22 cellular contexts compared by ENCODE assay signal in genomic region chr5:74521401-74521800, GRCh38.
"Had no signal": no experiment of that assay in that cellular context is flagged by ENCODE, and none has a peak within 500 bp of the region (broad histone marks: within the 10 kb centered on the region; RNA-seq: fewer than 3 reads in every experiment).

No MANE protein-coding gene starts in this region.

- H3K4me1 ChIP-seq: Peyer's patch had no signal

- H3K36me3 Mint-ChIP-seq: activated naive CD4-positive, alpha-beta T cell treated with anti-CD3 and anti-CD28 coated beads, Interleukin-2, amount 50 U/mL, for 24 hours had no signal

- H3K27ac ChIP-seq: KMS-11, Peyer's patch, RWPE1, SJSA1 had no signal

- H3K36me3 ChIP-seq: Peyer's patch, SJSA1 had no signal

- H3K4me3 Mint-ChIP-seq: activated CD8-positive, alpha-beta T cell treated with anti-CD3 and anti-CD28 coated beads, Interleukin-2, amount 10 ng/mL, durations not matched to agents 7 days and 5 days; activated naive CD4-positive, alpha-beta T cell treated with anti-CD3 and anti-CD28 coated beads, Interleukin-2, amount 50 U/mL, for 24 hours; brain; central memory CD8-positive, alpha-beta T cell; T-helper 17 cell had no signal

- H3K27me3 Mint-ChIP-seq: central memory CD8-positive, alpha-beta T cell had no signal

- H3K27ac Mint-ChIP-seq: activated CD8-positive, alpha-beta T cell treated with anti-CD3 and anti-CD28 coated beads, Interleukin-2, amount 10 ng/mL, durations not matched to agents 7 days and 5 days; activated naive CD4-positive, alpha-beta T cell treated with anti-CD3 and anti-CD28 coated beads, Interleukin-2, amount 50 U/mL, for 24 hours; T-helper 17 cell had no signal

- H3K4me1 Mint-ChIP-seq: activated naive CD4-positive, alpha-beta T cell treated with anti-CD3 and anti-CD28 coated beads, Interleukin-2, amount 50 U/mL, for 24 hours; central memory CD8-positive, alpha-beta T cell; T-helper 17 cell had no signal

- DNase-seq: activated CD4-positive, alpha-beta T cell treated with anti-CD3 and anti-CD28 coated beads for 48 hours; activated CD4-positive, alpha-beta T cell treated with anti-CD3 and anti-CD28 coated beads, Interleukin-2, amount 50 U/mL, for 4 hours; activated CD4-positive, CD25-positive, alpha-beta regulatory T cell treated with anti-CD3 and anti-CD28 coated beads, Interleukin-2, amount 50 U/mL, for 72 hours; activated CD8-positive, alpha-beta memory T cell treated with anti-CD3 and anti-CD28 coated beads, Interleukin-2, amount 50 U/mL, for 48 hours; activated CD8-positive, alpha-beta T cell treated with anti-CD3 and anti-CD28 coated beads, Interleukin-2, amount 10 ng/mL, durations not matched to agents 7 days and 5 days; activated naive CD4-positive, alpha-beta T cell; activated T-cell treated with anti-CD3 and anti-CD28 coated beads, Interleukin-2, amount 50 U/mL, for 1 hour; NCI-H1092 treated with DMSO at 0.1 percent for 48 hours; NCI-H1436; NCI-H1694 treated with DMSO at 0.1 percent for 48 hours; NCI-H2029 treated with DMSO at 0.1 percent for 48 hours; NCI-H510A treated with DMSO at 0.1 percent for 48 hours; Peyer's patch; SHP77; T-helper 17 cell; T-helper 9 cell had no signal

- H3K9me3 ChIP-seq: SJSA1 had no signal

- H3K4me3 ChIP-seq: Peyer's patch, SJSA1 had no signal

- H3K27me3 ChIP-seq: Peyer's patch, SJSA1 had no signal

- ATAC-seq: activated CD8-positive, alpha-beta T cell treated with anti-CD3 and anti-CD28 coated beads, Interleukin-2, amount 10 ng/mL, durations not matched to agents 7 days and 5 days; T-helper 17 cell had no signal
